ENCODE assay signal across 21 cellular contexts in genomic region chr12:80271770-80272169, GRCh38.
"Had no signal": no experiment of that assay in that cellular context is flagged by ENCODE, and none has a peak within 500 bp of the region (broad histone marks: within the 10 kb centered on the region; RNA-seq: fewer than 3 reads in every experiment).

No MANE protein-coding gene starts in this region.

- ATAC-seq: esophagus mucosa; gastrocnemius medialis; left lobe of liver; natural killer cell treated with Interleukin-12 subunit alpha and Interleukin-12 subunit beta and Interleukin-15 and Interleukin-18, amount 100 ng/mL, for 72 hours; pancreas; right cardiac atrium; stimulated activated memory B cell treated with anti-CD40 and anti-IgM and Interleukin-4, amounts not matched to agents 10 μg/mL and 1 μg/mL and 100 μg/mL, for 72 hours; upper lobe of right lung had no signal

- H3K4me1 Mint-ChIP-seq: stimulated activated memory B cell treated with anti-CD40 and anti-IgM and Interleukin-4, amounts not matched to agents 10 μg/mL and 1 μg/mL and 100 μg/mL, for 72 hours had no signal

- H3K9ac ChIP-seq: neural progenitor cell had no signal

- DNase-seq: effector memory CD4-positive, alpha-beta T cell; gastrocnemius medialis; islet precursor cell; mammary epithelial cell; nucleus accumbens; pancreas; right cardiac atrium; spleen; stimulated activated CD4-positive, alpha-beta T cell treated with anti-CD3 and anti-CD28 coated beads, Interleukin-15, amount 100 ng/mL, for 24 hours; stimulated activated CD4-positive, alpha-beta T cell treated with anti-CD3 and anti-CD28 coated beads, Interleukin-1b, Interleukin-23, amount 100 ng/mL, for 48 hours; stimulated activated CD4-positive, alpha-beta T cell treated with anti-CD3 and anti-CD28 coated beads, Interleukin-4, amount 100 ng/mL, for 24 hours; tibial artery; upper lobe of right lung had no signal

- H3K4me3 Mint-ChIP-seq: natural killer cell treated with Interleukin-12 subunit alpha and Interleukin-12 subunit beta and Interleukin-15 and Interleukin-18, amount 100 ng/mL, for 72 hours; neural progenitor cell; stimulated activated memory B cell treated with anti-CD40 and anti-IgM and Interleukin-4, amounts not matched to agents 10 μg/mL and 1 μg/mL and 100 μg/mL, for 72 hours; stimulated activated naive CD8-positive, alpha-beta T cell treated with anti-CD3 and anti-CD28 coated beads, Interleukin-15, Interleukin-2, amounts not matched to agents 100 ng/mL and 50 ng/mL, for 24 hours had no signal

- H3K9me3 ChIP-seq: gastrocnemius medialis, pancreas, spleen, tibial artery, upper lobe of right lung, vagina had no signal

- H3K9me3 Mint-ChIP-seq: natural killer cell treated with Interleukin-12 subunit alpha and Interleukin-12 subunit beta and Interleukin-15 and Interleukin-18, amount 100 ng/mL, for 72 hours; neural progenitor cell; stimulated activated memory B cell treated with anti-CD40 and anti-IgM and Interleukin-4, amounts not matched to agents 10 μg/mL and 1 μg/mL and 100 μg/mL, for 72 hours; stimulated activated naive CD8-positive, alpha-beta T cell treated with anti-CD3 and anti-CD28 coated beads, Interleukin-15, Interleukin-2, amounts not matched to agents 100 ng/mL and 50 ng/mL, for 24 hours had no signal

- H3K27ac ChIP-seq: gastrocnemius medialis, neural progenitor cell, pancreas, spleen, tibial artery, upper lobe of right lung, vagina had no signal

- H3K4me3 ChIP-seq: gastrocnemius medialis, neural progenitor cell, pancreas, spleen, tibial artery, upper lobe of right lung, vagina had no signal

- H3K27ac Mint-ChIP-seq: natural killer cell treated with Interleukin-12 subunit alpha and Interleukin-12 subunit beta and Interleukin-15 and Interleukin-18, amount 100 ng/mL, for 72 hours; neural progenitor cell; progenitor cell of endocrine pancreas; stimulated activated memory B cell treated with anti-CD40 and anti-IgM and Interleukin-4, amounts not matched to agents 10 μg/mL and 1 μg/mL and 100 μg/mL, for 72 hours; stimulated activated naive CD8-positive, alpha-beta T cell treated with anti-CD3 and anti-CD28 coated beads, Interleukin-15, Interleukin-2, amounts not matched to agents 100 ng/mL and 50 ng/mL, for 24 hours had no signal

- H3K4me1 ChIP-seq: gastrocnemius medialis, pancreas had no signal

- H2AFZ ChIP-seq: neural progenitor cell had no signal

- H3K4me2 ChIP-seq: neural progenitor cell had no signal

- H3K36me3 ChIP-seq: gastrocnemius medialis, neural progenitor cell, pancreas, spleen, tibial artery, upper lobe of right lung, vagina had no signal

- H3K27me3 ChIP-seq: gastrocnemius medialis, neural progenitor cell, pancreas, spleen, tibial artery, upper lobe of right lung, vagina had no signal

- H3K36me3 Mint-ChIP-seq: natural killer cell treated with Interleukin-12 subunit alpha and Interleukin-12 subunit beta and Interleukin-15 and Interleukin-18, amount 100 ng/mL, for 72 hours; neural progenitor cell; stimulated activated memory B cell treated with anti-CD40 and anti-IgM and Interleukin-4, amounts not matched to agents 10 μg/mL and 1 μg/mL and 100 μg/mL, for 72 hours had no signal
